27 cellular contexts compared by ENCODE assay signal in the genomic region with DNA sequence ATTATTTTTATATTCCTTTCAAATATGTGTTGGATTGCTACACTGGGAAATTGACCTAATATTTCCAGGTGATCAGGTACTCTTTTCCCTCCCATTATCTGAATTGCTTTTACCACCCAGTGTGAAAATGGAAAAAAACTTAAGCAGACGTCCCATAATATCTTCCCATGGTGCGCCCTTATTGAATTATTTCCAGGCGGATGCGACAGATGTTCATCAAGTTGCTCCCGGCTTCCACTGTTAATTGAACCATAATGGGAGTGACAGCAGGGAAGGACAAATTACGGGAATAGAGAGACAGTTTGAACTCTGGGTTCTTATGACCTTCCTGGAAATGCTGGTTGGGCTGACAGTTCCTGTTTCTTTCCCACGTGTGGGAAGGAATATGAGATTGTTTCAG.
"Had no signal": no experiment of that assay in that cellular context is flagged by ENCODE, and none has a peak within 500 bp of the region (broad histone marks: within the 10 kb centered on the region; RNA-seq: fewer than 3 reads in every experiment).

No MANE protein-coding gene starts in this region.

- H3K4me3 ChIP-seq: breast epithelium, pancreas, prostate gland, smooth muscle cell, uterus had no signal

- H3K4me3 Mint-ChIP-seq: activated B cell treated with CpG ODN at 0.5 μM for 24 hours; activated CD8-positive, alpha-beta T cell treated with anti-CD3 and anti-CD28 coated beads for 36 hours; activated naive CD4-positive, alpha-beta T cell treated with anti-CD3 and anti-CD28 coated beads, Interleukin-2, amount 50 U/mL, for 24 hours; activated naive CD8-positive, alpha-beta T cell treated with anti-CD3 and anti-CD28 coated beads, Interleukin-2, amount 50 U/mL, for 24 hours; naive B cell; neural crest cell; stimulated activated memory B cell treated with anti-CD40 and anti-IgM and Interleukin-4, amounts not matched to agents 10 μg/mL and 1 μg/mL and 100 μg/mL, for 72 hours; stimulated activated naive CD8-positive, alpha-beta T cell treated with anti-CD3 and anti-CD28 coated beads, Interleukin-15, amount 100 ng/mL, for 72 hours; type B pancreatic cell had no signal

- H3K36me3 ChIP-seq: breast epithelium, pancreas, prostate gland, uterus had no signal

- H3K4me2 ChIP-seq: smooth muscle cell had no signal

- DNase-seq: activated B cell treated with CpG ODN at 0.5 μM for 24 hours; activated CD4-positive, alpha-beta T cell treated with anti-CD3 and anti-CD28 coated beads, Interleukin-2, amount 50 U/mL, for 1 hour; activated CD8-positive, alpha-beta T cell treated with anti-CD3 and anti-CD28 coated beads for 36 hours; activated naive CD8-positive, alpha-beta T cell treated with anti-CD3 and anti-CD28 coated beads, Interleukin-2, amount 50 U/mL, for 24 hours; activated T-cell treated with anti-CD3 and anti-CD28 coated beads, Interleukin-2, amount 50 U/mL, for 48 hours; amygdala; central memory CD4-positive, alpha-beta T cell; dermis blood vessel endothelial cell; effector CD8-positive, alpha-beta T cell; left ventricle myocardium superior; naive B cell; nucleus accumbens; pancreas; stimulated activated CD4-positive, alpha-beta T cell treated with anti-CD3 and anti-CD28 coated beads, Interleukin-1b, Interleukin-23, amount 100 ng/mL, for 48 hours; stimulated activated CD4-positive, alpha-beta T cell treated with anti-CD3 and anti-CD28 coated beads, Interleukin-4, amount 100 ng/mL, for 4 hours; stimulated activated CD8-positive, alpha-beta memory T cell treated with anti-CD3 and anti-CD28 coated beads, Interleukin-4, amount 100 ng/mL, for 48 hours; stimulated activated naive CD8-positive, alpha-beta T cell treated with anti-CD3 and anti-CD28 coated beads, Interleukin-15, amount 100 ng/mL, for 72 hours; substantia nigra; uterus had no signal

- ATAC-seq: activated CD8-positive, alpha-beta T cell treated with anti-CD3 and anti-CD28 coated beads for 36 hours; activated naive CD8-positive, alpha-beta T cell treated with anti-CD3 and anti-CD28 coated beads, Interleukin-2, amount 50 U/mL, for 24 hours; left ventricle myocardium superior; pancreas; stimulated activated memory B cell treated with anti-CD40 and anti-IgM and Interleukin-4, amounts not matched to agents 10 μg/mL and 1 μg/mL and 100 μg/mL, for 72 hours; stimulated activated naive CD8-positive, alpha-beta T cell treated with anti-CD3 and anti-CD28 coated beads, Interleukin-15, amount 100 ng/mL, for 72 hours had no signal

- H3K9me3 Mint-ChIP-seq: activated B cell treated with CpG ODN at 0.5 μM for 24 hours; activated CD8-positive, alpha-beta T cell treated with anti-CD3 and anti-CD28 coated beads for 36 hours; activated naive CD4-positive, alpha-beta T cell treated with anti-CD3 and anti-CD28 coated beads, Interleukin-2, amount 50 U/mL, for 24 hours; activated naive CD8-positive, alpha-beta T cell treated with anti-CD3 and anti-CD28 coated beads, Interleukin-2, amount 50 U/mL, for 24 hours; activated T-helper 2 cell treated with anti-CD3 and anti-CD28 coated beads, Interferon-gamma antibody, Interleukin-2, Interleukin-4, amounts not matched to agents 10 μg/mL and 5 μg/mL and 100 μg/mL, durations not matched to agents 14 hours and 24 hours and 36 hours had no signal

- H3K27me3 Mint-ChIP-seq: activated CD8-positive, alpha-beta T cell treated with anti-CD3 and anti-CD28 coated beads for 36 hours; activated naive CD8-positive, alpha-beta T cell treated with anti-CD3 and anti-CD28 coated beads, Interleukin-2, amount 50 U/mL, for 24 hours; stimulated activated memory B cell treated with anti-CD40 and anti-IgM and Interleukin-4, amounts not matched to agents 10 μg/mL and 1 μg/mL and 100 μg/mL, for 72 hours; stimulated activated naive CD8-positive, alpha-beta T cell treated with anti-CD3 and anti-CD28 coated beads, Interleukin-15, amount 100 ng/mL, for 72 hours had no signal

- H3K4me1 Mint-ChIP-seq: activated B cell treated with CpG ODN at 0.5 μM for 24 hours; activated naive CD4-positive, alpha-beta T cell treated with anti-CD3 and anti-CD28 coated beads, Interleukin-2, amount 50 U/mL, for 24 hours; activated naive CD8-positive, alpha-beta T cell treated with anti-CD3 and anti-CD28 coated beads, Interleukin-2, amount 50 U/mL, for 24 hours; naive B cell; neural crest cell; stimulated activated memory B cell treated with anti-CD40 and anti-IgM and Interleukin-4, amounts not matched to agents 10 μg/mL and 1 μg/mL and 100 μg/mL, for 72 hours; stimulated activated naive CD8-positive, alpha-beta T cell treated with anti-CD3 and anti-CD28 coated beads, Interleukin-15, amount 100 ng/mL, for 72 hours had no signal

- H3K9me3 ChIP-seq: breast epithelium, pancreas, prostate gland, uterus had no signal

- H3K27me3 ChIP-seq: breast epithelium, pancreas, uterus had no signal

- H3K27ac ChIP-seq: breast epithelium, pancreas, prostate gland, uterus had no signal

- H3K36me3 Mint-ChIP-seq: activated naive CD4-positive, alpha-beta T cell treated with anti-CD3 and anti-CD28 coated beads, Interleukin-2, amount 50 U/mL, for 24 hours; naive B cell; stimulated activated memory B cell treated with anti-CD40 and anti-IgM and Interleukin-4, amounts not matched to agents 10 μg/mL and 1 μg/mL and 100 μg/mL, for 72 hours; type B pancreatic cell had no signal

- H3K4me1 ChIP-seq: breast epithelium, pancreas, prostate gland, uterus had no signal

- H3K27ac Mint-ChIP-seq: activated B cell treated with CpG ODN at 0.5 μM for 24 hours; activated CD8-positive, alpha-beta T cell treated with anti-CD3 and anti-CD28 coated beads for 36 hours; activated naive CD4-positive, alpha-beta T cell treated with anti-CD3 and anti-CD28 coated beads, Interleukin-2, amount 50 U/mL, for 24 hours; activated naive CD8-positive, alpha-beta T cell treated with anti-CD3 and anti-CD28 coated beads, Interleukin-2, amount 50 U/mL, for 24 hours; activated T-helper 2 cell treated with anti-CD3 and anti-CD28 coated beads, Interferon-gamma antibody, Interleukin-2, Interleukin-4, amounts not matched to agents 10 μg/mL and 5 μg/mL and 100 μg/mL, durations not matched to agents 14 hours and 24 hours and 36 hours; naive B cell; stimulated activated memory B cell treated with anti-CD40 and anti-IgM and Interleukin-4, amounts not matched to agents 10 μg/mL and 1 μg/mL and 100 μg/mL, for 72 hours; stimulated activated naive CD8-positive, alpha-beta T cell treated with anti-CD3 and anti-CD28 coated beads, Interleukin-15, amount 100 ng/mL, for 72 hours; type B pancreatic cell had no signal
